In the genomic region with DNA sequence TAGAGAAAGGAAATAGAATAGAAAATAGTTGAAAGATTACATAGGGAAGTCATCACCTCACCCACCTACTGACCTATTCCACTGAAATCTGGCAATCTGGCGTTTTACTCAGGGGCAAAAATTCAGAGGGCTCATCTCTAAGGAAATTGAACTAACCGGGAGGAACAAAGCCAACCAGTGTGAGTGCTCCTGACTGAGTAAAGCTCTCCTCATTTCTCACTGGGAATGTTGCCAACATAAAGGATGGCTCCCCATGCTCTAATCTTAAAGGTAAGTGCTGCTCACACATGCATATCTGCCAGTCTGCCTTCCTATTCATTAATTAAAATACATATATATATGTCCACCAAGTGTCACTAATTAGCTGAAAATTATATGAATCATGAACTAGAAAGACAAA, we compare ENCODE assay signal across 20 cellular contexts.
A peak's percentile ranks its signal among the peaks of the same experiment; 100 is the strongest.
DNase-seq lines count a peak whose midpoint lies in the region; ATAC-seq lines count a peak whose summit lies in the region.
"Had no signal": no experiment of that assay in that cellular context is flagged by ENCODE, and none has a peak within 500 bp of the region (broad histone marks: within the 10 kb centered on the region; RNA-seq: fewer than 3 reads in every experiment).

No MANE protein-coding gene starts in this region.

- ATAC-seq in HG02870 (IDR thresholded peaks at IDR 0.05; ENCODE audit: unreplicated experiment): no peak
- ATAC-seq: activated T-cell treated with anti-CD3 and anti-CD28 coated beads, Interleukin-2, amount 50 U/mL, for 4 hours; lower lobe of right lung; natural killer cell; stimulated activated memory B cell treated with anti-CD40 and anti-IgM and Interleukin-4, amounts not matched to agents 10 μg/mL and 1 μg/mL and 100 μg/mL, for 72 hours had no signal

- peak; percentile 14 to 18 for DNase-seq in SHP77 (lab: John Stamatoyannopoulos, UW)
- DNase-seq in SHP77 treated with DMSO at 0.1 percent for 48 hours (lab: John Stamatoyannopoulos, UW): no peak
- DNase-seq in NCI-H1105 treated with DMSO at 0.1 percent for 48 hours (lab: John Stamatoyannopoulos, UW): peak; percentile 74
- DNase-seq in NCI-H446 treated with DMSO at 0.1 percent for 48 hours (lab: John Stamatoyannopoulos, UW): peak; percentile 67
- DNase-seq in hepatic stellate cell (ENCODE audit: low spot score): no peak
- no peak for DNase-seq in GM19238 (ENCODE audit: insufficient read length, low spot score)
- DNase-seq: activated CD4-positive, alpha-beta T cell treated with anti-CD3 and anti-CD28 coated beads, Interleukin-2, amount 10 ng/mL, durations not matched to agents 7 days and 5 days; activated T-cell treated with anti-CD3 and anti-CD28 coated beads, Interleukin-2, amount 50 U/mL, for 4 hours; C1 segment of cervical spinal cord; Caco-2; central memory CD4-positive, alpha-beta T cell; H9; KG1; lower lobe of right lung; natural killer cell; stimulated activated CD4-positive, alpha-beta T cell treated with anti-CD3 and anti-CD28 coated beads, Interleukin-4, amount 100 ng/mL, for 4 hours; T-helper 9 cell; upper lobe of left lung had no signal

Comparison
In these comparisons a context has a peak if more than half of its experiments do, and no peak if none do; other contexts are left out.
1. DNase-seq: peak in SHP77 (2 of 2), NCI-H1105 treated with DMSO at 0.1 percent for 48 hours (single experiment) and NCI-H446 treated with DMSO at 0.1 percent for 48 hours (single experiment); none in SHP77 treated with DMSO at 0.1 percent for 48 hours (single experiment), hepatic stellate cell (single experiment) and GM19238 (single experiment).